ENCODE assay signal across 12 cellular contexts in the genomic region with DNA sequence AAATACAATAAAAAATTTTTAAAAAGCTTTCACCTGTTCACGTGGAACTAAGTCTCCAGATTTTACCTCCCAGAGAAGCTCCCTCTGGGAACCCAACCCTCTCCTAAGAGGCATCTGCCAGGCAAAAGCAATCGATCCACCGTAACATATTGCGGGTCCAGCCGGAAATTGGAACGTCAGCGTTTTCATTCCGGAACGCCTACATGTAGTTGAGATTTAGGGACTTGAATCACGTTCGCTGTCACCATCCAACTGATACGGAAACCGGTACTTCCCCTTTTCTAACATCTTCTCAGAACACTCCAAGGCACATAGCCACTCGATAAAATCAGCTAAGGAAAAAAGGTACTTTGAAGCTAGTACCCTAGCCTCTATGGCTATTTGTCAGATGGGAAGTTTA.
DNase-seq lines count a peak whose midpoint lies in the region; ATAC-seq and TF ChIP-seq lines count a peak whose summit lies in the region.
"Had no signal": no experiment of that assay in that cellular context is flagged by ENCODE, and none has a peak within 500 bp of the region (broad histone marks: within the 10 kb centered on the region; RNA-seq: fewer than 3 reads in every experiment).

No MANE protein-coding gene starts in this region.

- CTCF ChIA-PET in mammary epithelial cell (lab: Charles Lee; ENCODE audit: low non-redundant PET) = no interaction called here

- no TSS peak for BruUV-seq in mammary epithelial cell (replicated peaks; lab: Mats Ljungman, UMichigan)

- H3K27me3 ChIP-seq in uterus (no peaks in the 10 kb centered on the region), mammary epithelial cell (ENCODE audit: insufficient read depth, low read length) (no peaks in the 10 kb centered on the region)

- H3K27ac ChIP-seq in uterus (no peak overlapping the region), mammary epithelial cell (ENCODE audit: insufficient read depth, low read depth, low read length) (no peak overlapping the region)
- H3K27ac ChIP-seq: epithelial cell of prostate, neutrophil had no signal

- H2AFZ ChIP-seq in mammary epithelial cell (ENCODE audit: low read depth, low read length) = no peak overlapping the region

- no peak for TF ChIP-seq POLR2A in uterus (IDR thresholded peaks at IDR 0.05)

- ATAC-seq in sciatic nerve (no peak), GM21423 (IDR thresholded peaks at IDR 0.05; ENCODE audit: unreplicated experiment) (no peak)

- peak overlapping the region; percentile 23; the same call in 1 of the 2 replicates for H3K4me3 ChIP-seq in GM12864 (ENCODE audit: low read depth, low read length)
- no peak overlapping the region for H3K4me3 ChIP-seq in uterus
- no peak overlapping the region for H3K4me3 ChIP-seq in mammary epithelial cell (replicated peaks in 1 of 3; ENCODE audit: insufficient read depth in 1 of 3, low read depth in 2 of 3, low read length in 3 of 3)

- no peak overlapping the region for H3K4me2 ChIP-seq in mammary epithelial cell (ENCODE audit: insufficient read depth, low read depth, low read length)

- no peak overlapping the region for H3K9ac ChIP-seq in mammary epithelial cell (ENCODE audit: insufficient read depth, low read length)

- DNase-seq in GM12864 (ENCODE audit: low read depth) (peak; percentile 75), NOMO-1 treated with dmso at 0.1 percent for 144 hours (lab: John Stamatoyannopoulos, UW; ENCODE audit: unreplicated experiment) (peak; percentile 6), uterus (no peak), sciatic nerve (ENCODE audit: low spot score) (no peak), mammary epithelial cell (no peak)
- peak; percentile 17 for DNase-seq in activated T-cell treated with anti-CD3 and anti-CD28 coated beads, Interleukin-2, amount 50 U/mL, for 1 hour
- DNase-seq in stimulated activated CD4-positive, alpha-beta T cell treated with anti-CD3 and anti-CD28 coated beads, Interleukin-4, amount 100 ng/mL, for 24 hours = peak; percentile 64
- DNase-seq: DND-41, NCI-H446 treated with DMSO at 0.1 percent for 48 hours had no signal

- H3K9me3 ChIP-seq in uterus (no peaks in the 10 kb centered on the region), mammary epithelial cell (replicated peaks; ENCODE audit: insufficient read depth, low read length) (no peaks in the 10 kb centered on the region)
- H3K9me3 ChIP-seq: neutrophil had no signal

- H3K4me1 ChIP-seq in uterus = no peaks in the 10 kb centered on the region
- H3K4me1 ChIP-seq in mammary epithelial cell (ENCODE audit: insufficient read depth, low read length) = no peaks in the 10 kb centered on the region

- no peaks in the 10 kb centered on the region for H3K79me2 ChIP-seq in mammary epithelial cell (ENCODE audit: insufficient read depth, low read length)

- TF ChIP-seq CTCF in GM12864 (IDR thresholded peaks at IDR 0.05; ENCODE audit: low read depth, low read length, missing control alignments) (no peak), uterus (IDR thresholded peaks at IDR 0.05) (no peak), mammary epithelial cell (conservative IDR thresholded peaks at IDR 0.05 in 1 of 2, IDR thresholded peaks at IDR 0.05 in 1 of 2; ENCODE audit: extremely low read depth in 1 of 2, insufficient read depth in 1 of 2, low read depth in 1 of 2, low read length in 2 of 2) (no peak)

- in situ Hi-C loops in mammary epithelial cell (cut with MboI; ENCODE audit: low sequenced_read_pairs in 2 of 2) = no loop called here

- H3K36me3 ChIP-seq in uterus = no peaks in the 10 kb centered on the region
- no peaks in the 10 kb centered on the region for H3K36me3 ChIP-seq in mammary epithelial cell (ENCODE audit: insufficient read depth, low read length)
- H3K36me3 ChIP-seq: neutrophil had no signal

- WGBS in mammary epithelial cell (ENCODE audit: low coverage, missing lambda C conversion rate) = 88% methylated on average over 14 of the region's 14 CpGs

- dilution Hi-C loops in mammary epithelial cell (cut with HindIII; ENCODE audit: low sequenced_read_pairs) = no loop called here

- intact Hi-C loops in uterus (cut with DNase I; ENCODE audit: low total_unique reads) (no loop called here), sciatic nerve (cut with DNase I) (no loop called here), mammary epithelial cell (cut with micrococcal nuclease) (no loop called here)

- no peaks in the 10 kb centered on the region for H4K20me1 ChIP-seq in mammary epithelial cell (ENCODE audit: insufficient read depth, low read length)

Comparison
In these comparisons a context has a peak if more than half of its experiments do, and no peak if none do; other contexts are left out.
1. DNase-seq: peak in GM12864 (single experiment), NOMO-1 treated with dmso at 0.1 percent for 144 hours (single experiment), activated T-cell treated with anti-CD3 and anti-CD28 coated beads, Interleukin-2, amount 50 U/mL, for 1 hour (single experiment) and stimulated activated CD4-positive, alpha-beta T cell treated with anti-CD3 and anti-CD28 coated beads, Interleukin-4, amount 100 ng/mL, for 24 hours (single experiment); none in uterus (0 of 2), sciatic nerve (single experiment) and mammary epithelial cell (single experiment).